8 cellular contexts compared by ENCODE assay signal in the genomic region with DNA sequence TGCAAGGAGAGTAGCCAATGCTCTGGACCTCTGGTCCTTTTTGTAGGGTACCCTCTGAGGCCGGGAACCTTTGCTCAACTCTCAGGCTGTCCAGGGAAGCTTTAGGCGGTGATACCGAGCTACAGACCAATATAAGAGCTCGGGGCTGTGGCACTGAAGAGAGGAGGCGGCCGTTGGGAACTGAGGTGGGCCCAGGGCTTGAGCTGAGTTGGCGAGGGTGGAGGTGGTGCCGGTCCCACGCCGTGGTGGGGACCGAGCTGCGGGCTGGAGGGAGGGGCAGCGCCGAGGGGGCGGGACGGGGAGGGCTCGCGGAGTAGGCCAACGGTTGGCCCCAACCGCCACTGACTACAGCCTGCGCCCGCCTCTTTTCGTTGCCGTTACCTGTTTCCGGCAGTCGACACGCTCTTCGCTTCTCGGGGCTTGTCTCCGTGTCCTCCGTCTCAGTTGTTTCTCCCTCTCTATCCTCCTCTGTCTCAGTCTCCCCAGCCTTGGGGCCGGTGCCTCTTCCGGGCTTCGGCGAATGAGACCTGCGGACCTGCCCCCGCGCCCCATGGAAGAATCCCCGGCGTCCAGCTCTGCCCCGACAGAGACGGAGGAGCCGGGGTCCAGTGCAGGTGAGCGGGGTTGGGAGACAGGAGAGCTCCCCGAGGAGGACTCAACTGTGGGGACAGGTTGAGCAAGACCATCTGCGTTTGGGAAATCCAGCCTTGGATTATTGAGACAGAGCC.
A peak's percentile ranks its signal among the peaks of the same experiment; 100 is the strongest.
DNase-seq lines count a peak whose midpoint lies in the region; ATAC-seq lines count a peak whose summit lies in the region.

A gene with protein sequence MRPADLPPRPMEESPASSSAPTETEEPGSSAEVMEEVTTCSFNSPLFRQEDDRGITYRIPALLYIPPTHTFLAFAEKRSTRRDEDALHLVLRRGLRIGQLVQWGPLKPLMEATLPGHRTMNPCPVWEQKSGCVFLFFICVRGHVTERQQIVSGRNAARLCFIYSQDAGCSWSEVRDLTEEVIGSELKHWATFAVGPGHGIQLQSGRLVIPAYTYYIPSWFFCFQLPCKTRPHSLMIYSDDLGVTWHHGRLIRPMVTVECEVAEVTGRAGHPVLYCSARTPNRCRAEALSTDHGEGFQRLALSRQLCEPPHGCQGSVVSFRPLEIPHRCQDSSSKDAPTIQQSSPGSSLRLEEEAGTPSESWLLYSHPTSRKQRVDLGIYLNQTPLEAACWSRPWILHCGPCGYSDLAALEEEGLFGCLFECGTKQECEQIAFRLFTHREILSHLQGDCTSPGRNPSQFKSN (plus strand): TSS at position 393 of the 728 bp plus-strand sequence. CDS start 128 bp downstream, at position 521.

- peak; percentile 89 for ATAC-seq in GM18498 (IDR thresholded peaks at IDR 0.05; ENCODE audit: unreplicated experiment)
- ATAC-seq in HG02884 (IDR thresholded peaks at IDR 0.05; ENCODE audit: unreplicated experiment): peak; percentile 86

- DNase-seq in NCI-H1694 (lab: John Stamatoyannopoulos, UW): peak; percentile 76
- peak; percentile 67 to 93 (median 76) for DNase-seq in T-helper 2 cell
- peak; percentile 78 for DNase-seq in hepatic stellate cell (ENCODE audit: low spot score)
- DNase-seq in retina: peak; percentile 72
- no peak for DNase-seq in cortex of kidney (lab: John Stamatoyannopoulos, UW)

- H3K27ac ChIP-seq in angular gyrus (ENCODE audit: low read depth, low read length): peak within 1 kb of the TSS; percentile 35
